In genomic region chr5:173704615-173705511, GRCh38 we compare ENCODE assay signal across 22 cellular contexts.
"Had no signal": no experiment of that assay in that cellular context is flagged by ENCODE, and none has a peak within 500 bp of the region (broad histone marks: within the 10 kb centered on the region; RNA-seq: fewer than 3 reads in every experiment).

No MANE protein-coding gene starts in this region.

- H3K27ac ChIP-seq: esophagus squamous epithelium, prostate gland, thyroid gland had no signal

- H3K4me1 ChIP-seq: prostate gland had no signal

- H3K4me3 Mint-ChIP-seq: activated CD4-positive, alpha-beta memory T cell treated with anti-CD3 and anti-CD28 coated beads for 36 hours; activated naive CD4-positive, alpha-beta T cell treated with anti-CD3 and anti-CD28 coated beads for 36 hours; activated naive CD8-positive, alpha-beta T cell treated with anti-CD3 and anti-CD28 coated beads, Interleukin-2, amount 10 ng/mL, durations not matched to agents 7 days and 5 days; activated T-cell treated with anti-CD3 and anti-CD28 coated beads, Interleukin-2, amount 50 U/mL, for 72 hours; endodermal cell; neural crest cell had no signal

- H3K9me3 Mint-ChIP-seq: activated CD4-positive, alpha-beta memory T cell treated with anti-CD3 and anti-CD28 coated beads for 36 hours; activated naive CD4-positive, alpha-beta T cell treated with anti-CD3 and anti-CD28 coated beads for 36 hours; activated naive CD8-positive, alpha-beta T cell treated with anti-CD3 and anti-CD28 coated beads, Interleukin-2, amount 10 ng/mL, durations not matched to agents 7 days and 5 days; activated T-cell treated with anti-CD3 and anti-CD28 coated beads, Interleukin-2, amount 50 U/mL, for 72 hours; endodermal cell; neural crest cell had no signal

- H3K36me3 ChIP-seq: esophagus squamous epithelium, gastrocnemius medialis, prostate gland, right atrium auricular region, thyroid gland had no signal

- H3K36me3 Mint-ChIP-seq: activated CD4-positive, alpha-beta memory T cell treated with anti-CD3 and anti-CD28 coated beads for 36 hours; activated naive CD8-positive, alpha-beta T cell treated with anti-CD3 and anti-CD28 coated beads, Interleukin-2, amount 10 ng/mL, durations not matched to agents 7 days and 5 days had no signal

- H3K27me3 Mint-ChIP-seq: activated CD4-positive, alpha-beta memory T cell treated with anti-CD3 and anti-CD28 coated beads for 36 hours; activated naive CD8-positive, alpha-beta T cell treated with anti-CD3 and anti-CD28 coated beads, Interleukin-2, amount 10 ng/mL, durations not matched to agents 7 days and 5 days had no signal

- H3K4me1 Mint-ChIP-seq: activated naive CD8-positive, alpha-beta T cell treated with anti-CD3 and anti-CD28 coated beads, Interleukin-2, amount 10 ng/mL, durations not matched to agents 7 days and 5 days had no signal

- H3K27ac Mint-ChIP-seq: activated CD4-positive, alpha-beta memory T cell treated with anti-CD3 and anti-CD28 coated beads for 36 hours; activated naive CD4-positive, alpha-beta T cell treated with anti-CD3 and anti-CD28 coated beads for 36 hours; activated naive CD8-positive, alpha-beta T cell treated with anti-CD3 and anti-CD28 coated beads, Interleukin-2, amount 10 ng/mL, durations not matched to agents 7 days and 5 days; activated T-cell treated with anti-CD3 and anti-CD28 coated beads, Interleukin-2, amount 50 U/mL, for 72 hours had no signal

- ATAC-seq: activated T-cell treated with anti-CD3 and anti-CD28 coated beads, Interleukin-2, amount 50 U/mL, for 72 hours; gastrocnemius medialis; mucosa of descending colon; stimulated activated naive CD8-positive, alpha-beta T cell treated with anti-CD3 and anti-CD28 coated beads, Interleukin-15, Interleukin-2, amounts not matched to agents 100 U/mL and 50 U/mL, for 24 hours had no signal

- H3K4me3 ChIP-seq: esophagus squamous epithelium, gastrocnemius medialis, mucosa of descending colon, prostate gland, right atrium auricular region, thyroid gland had no signal

- DNase-seq: activated CD4-positive, alpha-beta memory T cell treated with anti-CD3 and anti-CD28 coated beads for 36 hours; activated CD4-positive, alpha-beta T cell treated with anti-CD3 and anti-CD28 coated beads for 48 hours; activated effector memory CD4-positive, alpha-beta T cell treated with Interleukin-2 at 50 U/mL for 16 hours; activated naive CD4-positive, alpha-beta T cell treated with anti-CD3 and anti-CD28 coated beads for 36 hours; activated naive CD8-positive, alpha-beta T cell treated with anti-CD3 and anti-CD28 coated beads, Interleukin-2, amount 10 ng/mL, durations not matched to agents 7 days and 5 days; activated T-cell treated with anti-CD3 and anti-CD28 coated beads, Interleukin-2, amount 50 U/mL, for 72 hours; cortex of kidney; endodermal cell; esophagus squamous epithelium; gastrocnemius medialis; hypothalamus; mesendoderm; mucosa of descending colon; stimulated activated CD4-positive, alpha-beta T cell treated with anti-CD3 and anti-CD28 coated beads, Interleukin-12 subunit alpha, Interleukin-12 subunit beta, amount 100 ng/mL, for 4 hours; stimulated activated CD4-positive, alpha-beta T cell treated with anti-CD3 and anti-CD28 coated beads, Interleukin-4, amount 100 ng/mL, for 4 hours; stimulated activated naive CD8-positive, alpha-beta T cell treated with anti-CD3 and anti-CD28 coated beads, Interleukin-15, Interleukin-2, amounts not matched to agents 100 U/mL and 50 U/mL, for 24 hours; T-helper 1 cell; T-helper 9 cell; thyroid gland had no signal

- H3K27me3 ChIP-seq: esophagus squamous epithelium, gastrocnemius medialis, right atrium auricular region, thyroid gland had no signal

- H3K9me3 ChIP-seq: esophagus squamous epithelium, gastrocnemius medialis, mucosa of descending colon, prostate gland, right atrium auricular region, thyroid gland had no signal
